25 cellular contexts compared by ENCODE assay signal in the genomic region with DNA sequence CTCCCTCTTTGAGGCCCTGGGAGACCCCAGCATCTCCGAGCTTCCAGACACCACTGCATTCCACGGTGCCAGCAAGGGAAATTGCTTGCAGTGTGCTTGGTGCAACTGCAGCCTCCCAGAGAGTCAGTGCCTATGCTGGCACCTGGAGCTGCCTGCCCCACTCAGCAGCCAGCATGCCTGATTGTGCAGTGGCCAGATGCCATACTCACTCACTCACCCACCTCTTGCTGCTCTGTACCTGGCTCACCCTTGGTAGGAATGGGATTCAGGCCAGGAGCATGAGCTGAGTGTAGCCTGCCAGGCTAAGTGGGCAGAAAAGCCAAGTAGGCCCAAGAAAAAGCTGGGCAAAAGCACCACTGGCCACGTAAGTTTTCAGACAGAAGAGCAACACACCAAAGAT.
"Had no signal": no experiment of that assay in that cellular context is flagged by ENCODE, and none has a peak within 500 bp of the region (broad histone marks: within the 10 kb centered on the region; RNA-seq: fewer than 3 reads in every experiment).

No MANE protein-coding gene starts in this region.

- H3K9me3 ChIP-seq: neutrophil, pancreas, prostate gland, right lobe of liver, thoracic aorta, thyroid gland, vagina had no signal

- H3K27me3 ChIP-seq: neural progenitor cell, neutrophil, pancreas, right lobe of liver, sigmoid colon, stomach, thyroid gland, tibial nerve, upper lobe of left lung, vagina had no signal

- H3K27ac ChIP-seq: neural progenitor cell, neutrophil, pancreas, prostate gland, right lobe of liver, sigmoid colon, stomach, thoracic aorta, thyroid gland, tibial nerve, upper lobe of left lung, vagina had no signal

- H3K4me2 ChIP-seq: neural progenitor cell had no signal

- ATAC-seq: natural killer cell; pancreas; right cardiac atrium; stimulated activated effector memory CD8-positive, alpha-beta T cell treated with anti-CD3 and anti-CD28 coated beads, Interleukin-12 subunit alpha, Interleukin-12 subunit beta, amount 100 ng/mL, for 72 hours had no signal

- H3K4me1 ChIP-seq: neural progenitor cell, pancreas, prostate gland, right lobe of liver, sigmoid colon, stomach, thyroid gland, tibial nerve, upper lobe of left lung, vagina had no signal

- H3K36me3 ChIP-seq: neural progenitor cell, neutrophil, pancreas, prostate gland, right lobe of liver, sigmoid colon, stomach, thoracic aorta, thyroid gland, tibial nerve, upper lobe of left lung, vagina had no signal

- H3K9ac ChIP-seq: neural progenitor cell had no signal

- H3K4me3 ChIP-seq: neural progenitor cell, pancreas, prostate gland, right lobe of liver, sigmoid colon, stomach, thoracic aorta, thyroid gland, tibial nerve, upper lobe of left lung, vagina had no signal

- H2AFZ ChIP-seq: neural progenitor cell had no signal

- DNase-seq: natural killer cell; nucleus accumbens; pancreas; retina; right cardiac atrium; right lobe of liver; sigmoid colon; small intestine; stimulated activated CD4-positive, alpha-beta T cell treated with anti-CD3 and anti-CD28 coated beads, Interleukin-15, amount 100 ng/mL, for 24 hours; stimulated activated CD4-positive, alpha-beta T cell treated with anti-CD3 and anti-CD28 coated beads, Interleukin-2, amount 100 ng/mL, for 24 hours; stimulated activated CD4-positive, alpha-beta T cell treated with anti-CD3 and anti-CD28 coated beads, Interleukin-2, amount 100 ng/mL, for 48 hours; stimulated activated CD4-positive, alpha-beta T cell treated with anti-CD3 and anti-CD28 coated beads, Interleukin-4, amount 100 ng/mL, for 24 hours; stimulated activated naive B cell treated with anti-CD40 and anti-IgM and Interleukin-4, amounts not matched to agents 10 μg/mL and 1 μg/mL and 100 μg/mL, for 72 hours; stimulated activated naive CD4-positive, alpha-beta T cell treated with Interleukin-2 at 50 U/mL for 16 hours; stomach; trophoblast cell had no signal
